Comparison of ENCODE assay signal across 8 cellular contexts in the genomic region with DNA sequence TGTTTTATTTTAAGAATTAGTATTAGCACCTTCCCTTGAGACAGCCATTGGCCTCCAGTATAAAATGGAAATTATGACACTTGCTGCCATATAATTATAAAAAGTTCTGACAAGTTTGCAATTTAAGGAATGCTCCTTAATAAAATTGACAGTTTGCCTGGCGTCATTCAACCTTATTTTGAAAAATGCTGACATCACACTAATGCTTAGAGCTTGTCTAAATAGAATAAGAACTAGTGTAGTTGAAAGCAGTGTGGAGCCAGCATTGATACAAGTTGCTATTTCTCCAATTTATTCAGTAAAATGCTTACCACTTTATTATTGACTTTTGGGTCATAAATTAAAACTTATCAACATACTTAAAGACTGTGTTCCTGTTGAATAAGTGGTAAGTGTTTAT. TPM values are rescaled to one million over a fixed set of nuclear protein-coding genes. Genes with fewer than 3 reads are reported as not detected.
"Had no signal": no experiment of that assay in that cellular context is flagged by ENCODE, and none has a peak within 500 bp of the region (broad histone marks: within the 10 kb centered on the region; RNA-seq: fewer than 3 reads in every experiment).

No MANE protein-coding gene starts in this region.

- H3K36me3 Mint-ChIP-seq: IgD-negative memory B cell had no signal

- DNase-seq: GM23248, GOT3, H9, HCEC 1CT, KG1 had no signal

- H3K27ac ChIP-seq: GM23248, HL-60 had no signal

- H3K27ac Mint-ChIP-seq: H9, IgD-negative memory B cell had no signal

- H3K9ac ChIP-seq: GM23248 had no signal

- H3K4me1 Mint-ChIP-seq: H9 had no signal

- H3K4me3 Mint-ChIP-seq: H9 had no signal

- H2AFZ ChIP-seq: GM23248 had no signal

- FAIRE-seq: H54 had no signal

- H3K4me3 ChIP-seq: GM23248 had no signal

RNA-seq across cellular contexts. Expression of a gene that starts 54.3 kb away (rescaled TPM):
- total RNA-seq: GM23248 had no signal
- polyA plus RNA-seq: GM23248, IgD-negative memory B cell had no signal
